ENCODE assay signal across 18 cellular contexts in genomic region chr17:73639926-73640325, GRCh38. TPM values are rescaled to one million over a fixed set of nuclear protein-coding genes. Genes with fewer than 3 reads are reported as not detected.
DNase-seq lines count a peak whose midpoint lies in the region; ATAC-seq and TF ChIP-seq lines count a peak whose summit lies in the region.
"Had no signal": no experiment of that assay in that cellular context is flagged by ENCODE, and none has a peak within 500 bp of the region (broad histone marks: within the 10 kb centered on the region; RNA-seq: fewer than 3 reads in every experiment).

No MANE protein-coding gene starts in this region.

- 72 to 84% (median 77%) methylated on average over 13 of the region's 13 CpGs for WGBS in spleen, 5 donors

- no peak for ATAC-seq in GM21576 (IDR thresholded peaks at IDR 0.05; ENCODE audit: unreplicated experiment)
- ATAC-seq: activated T-helper 17 cell treated with anti-CD3 and anti-CD28 coated beads, Interleukin-2, amount 50 U/mL, for 72 hours had no signal

- TF ChIP-seq POLR2A in spleen (IDR thresholded peaks at IDR 0.05), result no peak

- no peak overlapping the region for H3K4me3 ChIP-seq in spleen
- H3K4me3 ChIP-seq: SJCRH30, uterus had no signal

- H3K27ac Mint-ChIP-seq in brain, result peak overlapping the region in 3 of 5 experiments; percentile 27 to 92 (median 84)
- H3K27ac Mint-ChIP-seq: activated T-helper 17 cell treated with anti-CD3 and anti-CD28 coated beads, Interleukin-2, amount 50 U/mL, for 72 hours; endodermal cell; stimulated activated naive CD8-positive, alpha-beta T cell treated with anti-CD3 and anti-CD28 coated beads, Interleukin-15, Interleukin-2, amounts not matched to agents 100 ng/mL and 50 ng/mL, for 24 hours; T-helper 2 cell treated with Interferon-gamma antibody and Interleukin-4, amounts not matched to agents 5 μg/mL and 100 μg/mL, for 36 hours had no signal

- peaks cover 0 to 4% (median 0%) of the 10 kb centered on the region in 5 experiments for H3K9me3 Mint-ChIP-seq in brain
- H3K9me3 Mint-ChIP-seq: activated T-helper 17 cell treated with anti-CD3 and anti-CD28 coated beads, Interleukin-2, amount 50 U/mL, for 72 hours; endodermal cell; stimulated activated naive CD8-positive, alpha-beta T cell treated with anti-CD3 and anti-CD28 coated beads, Interleukin-15, Interleukin-2, amounts not matched to agents 100 ng/mL and 50 ng/mL, for 24 hours; T-helper 2 cell treated with Interferon-gamma antibody and Interleukin-4, amounts not matched to agents 5 μg/mL and 100 μg/mL, for 36 hours had no signal

- peaks cover 9% of the 10 kb centered on the region for H3K27me3 Mint-ChIP-seq in brain

- H3K4me3 Mint-ChIP-seq in brain, result peak overlapping the region in 3 of 5 experiments; percentile 31 to 96 (median 49)
- H3K4me3 Mint-ChIP-seq: activated T-helper 17 cell treated with anti-CD3 and anti-CD28 coated beads, Interleukin-2, amount 50 U/mL, for 72 hours; endodermal cell; stimulated activated naive CD8-positive, alpha-beta T cell treated with anti-CD3 and anti-CD28 coated beads, Interleukin-15, Interleukin-2, amounts not matched to agents 100 ng/mL and 50 ng/mL, for 24 hours; T-helper 2 cell treated with Interferon-gamma antibody and Interleukin-4, amounts not matched to agents 5 μg/mL and 100 μg/mL, for 36 hours had no signal

- H3K36me3 Mint-ChIP-seq in brain, result peaks cover 11% of the 10 kb centered on the region

- peak overlapping the region in 1 of 8 donors; percentile 12 for H3K27ac ChIP-seq in spleen
- H3K27ac ChIP-seq: SJCRH30, uterus had no signal

- no peak for TF ChIP-seq CTCF in brain (conservative IDR thresholded peaks at IDR 0.05)
- TF ChIP-seq CTCF in spleen (IDR thresholded peaks at IDR 0.05 in 8 of 11, conservative IDR thresholded peaks at IDR 0.05 in 3 of 11), result no peak

- peaks cover 0 to 44% (median 20%) of the 10 kb centered on the region in 7 donors for H3K27me3 ChIP-seq in spleen (replicated peaks in 1 of 7)
- H3K27me3 ChIP-seq: SJCRH30 had no signal

- intact Hi-C loops in spleen (cut with DNase I; ENCODE audit: low total_unique reads), result no loop called here

- H3K36me3 ChIP-seq in spleen, result no peaks in the 10 kb centered on the region
- H3K36me3 ChIP-seq: SJCRH30, uterus had no signal

- peaks cover 13 to 45% (median 30%) of the 10 kb centered on the region in 6 donors for H3K4me1 ChIP-seq in spleen

- H3K4me1 Mint-ChIP-seq in brain, result peaks cover 71% of the 10 kb centered on the region
- H3K4me1 Mint-ChIP-seq: activated T-helper 17 cell treated with anti-CD3 and anti-CD28 coated beads, Interleukin-2, amount 50 U/mL, for 72 hours had no signal

- no peaks in the 10 kb centered on the region for H3K9me3 ChIP-seq in spleen
- H3K9me3 ChIP-seq: SJCRH30, uterus had no signal

- peak; percentile 59 to 88 for DNase-seq in NCI-H2081 (lab: John Stamatoyannopoulos, UW)
- DNase-seq in NCI-H2081 treated with DMSO at 0.1 percent for 48 hours (lab: John Stamatoyannopoulos, UW), result no peak
- DNase-seq in NCI-H345 treated with DMSO at 0.1 percent for 48 hours (lab: John Stamatoyannopoulos, UW; ENCODE audit: unreplicated experiment), result peak; percentile 86
- peak; percentile 33 for DNase-seq in spleen
- no peak for DNase-seq in NCI-H128 (lab: John Stamatoyannopoulos, UW; ENCODE audit: unreplicated experiment)
- DNase-seq in activated naive CD4-positive, alpha-beta T cell (lab: John Stamatoyannopoulos, UW), result no peak
- DNase-seq: amniotic stem cell, C1 segment of cervical spinal cord, NCI-H2171 treated with DMSO at 0.1 percent for 48 hours, nucleus accumbens, uterus had no signal

RNA-seq across cellular contexts. Expression of gene SDK2, which starts 4.3 kb away (rescaled TPM):
- polyA plus RNA-seq in brain (ENCODE audit: insufficient read depth, low read depth, low replicate concordance) (11.0 TPM), spleen (under 1 TPM; 0.86 to 1.00 (median 0.96) TPM)
- total RNA-seq in spleen, result 10 to 100 TPM in 5 of 7 donors, 1 to 10 TPM in 2; 9.2 to 16.5 (median 10.8) TPM

Comparison
In these comparisons a context has a peak if more than half of its experiments do, and no peak if none do; other contexts are left out.
1. DNase-seq: peak in NCI-H2081 (2 of 2), NCI-H345 treated with DMSO at 0.1 percent for 48 hours (single experiment) and spleen (single experiment); none in NCI-H2081 treated with DMSO at 0.1 percent for 48 hours (single experiment), NCI-H128 (single experiment) and activated naive CD4-positive, alpha-beta T cell (0 of 4).